32 cellular contexts compared by ENCODE assay signal in genomic region chr7:11272352-11272751, GRCh38.
"Had no signal": no experiment of that assay in that cellular context is flagged by ENCODE, and none has a peak within 500 bp of the region (broad histone marks: within the 10 kb centered on the region; RNA-seq: fewer than 3 reads in every experiment).

No MANE protein-coding gene starts in this region.

- H3K36me3 ChIP-seq: adrenal gland, ascending aorta, brain microvascular endothelial cell, breast epithelium, cardiac muscle cell had no signal

- ATAC-seq: activated naive CD4-positive, alpha-beta T cell treated with anti-CD3 and anti-CD28 coated beads, Interleukin-2, amount 50 U/mL, for 72 hours; activated naive CD8-positive, alpha-beta T cell treated with anti-CD3 and anti-CD28 coated beads, Interleukin-2, amount 50 U/mL, for 24 hours; activated T-cell treated with anti-CD3 and anti-CD28 coated beads, Interleukin-2, amount 50 U/mL, for 4 hours; activated T-cell treated with anti-CD3 and anti-CD28 coated beads, Interleukin-2, amount 50 U/mL, for 72 hours; activated T-helper 17 cell treated with anti-CD3 and anti-CD28 coated beads, Interleukin-2, amount 50 U/mL, for 72 hours; body of pancreas had no signal

- H3K9me3 ChIP-seq: adrenal gland, ascending aorta, body of pancreas, breast epithelium had no signal

- H3K27me3 ChIP-seq: adrenal gland, ascending aorta, body of pancreas, brain microvascular endothelial cell, breast epithelium, cardiac muscle cell had no signal

- H3K4me3 ChIP-seq: adrenal gland, ascending aorta, body of pancreas, breast epithelium, cardiac muscle cell had no signal

- DNase-seq: activated effector memory CD4-positive, alpha-beta T cell treated with anti-CD3 and anti-CD28 coated beads, Interleukin-2, amount 50 U/mL, for 16 hours; activated effector memory CD4-positive, alpha-beta T cell treated with Interleukin-2 at 50 U/mL for 16 hours; activated gamma-delta T cell; activated gamma-delta T cell treated with Interleukin-2 at 50 U/mL for 16 hours; activated naive CD4-positive, alpha-beta T cell; activated naive CD4-positive, alpha-beta T cell treated with anti-CD3 and anti-CD28 coated beads for 36 hours; activated naive CD4-positive, alpha-beta T cell treated with anti-CD3 and anti-CD28 coated beads, Interleukin-2, amount 10 ng/mL, durations not matched to agents 7 days and 5 days; activated naive CD4-positive, alpha-beta T cell treated with anti-CD3 and anti-CD28 coated beads, Interleukin-2, amount 50 U/mL, for 16 hours; activated naive CD4-positive, alpha-beta T cell treated with Interleukin-2 at 50 U/mL for 16 hours; activated naive CD8-positive, alpha-beta T cell treated with anti-CD3 and anti-CD28 coated beads for 36 hours; activated naive CD8-positive, alpha-beta T cell treated with anti-CD3 and anti-CD28 coated beads, Interleukin-2, amount 10 ng/mL, durations not matched to agents 7 days and 5 days; activated naive CD8-positive, alpha-beta T cell treated with anti-CD3 and anti-CD28 coated beads, Interleukin-2, amount 50 U/mL, for 24 hours; activated T-cell treated with anti-CD3 and anti-CD28 coated beads, Interleukin-2, amount 50 U/mL, for 1 hour; activated T-cell treated with anti-CD3 and anti-CD28 coated beads, Interleukin-2, amount 50 U/mL, for 24 hours; activated T-cell treated with anti-CD3 and anti-CD28 coated beads, Interleukin-2, amount 50 U/mL, for 4 hours; activated T-cell treated with anti-CD3 and anti-CD28 coated beads, Interleukin-2, amount 50 U/mL, for 48 hours; activated T-cell treated with anti-CD3 and anti-CD28 coated beads, Interleukin-2, amount 50 U/mL, for 72 hours; adrenal gland; amniotic stem cell; amygdala; anterior cingulate cortex; aorta; body of pancreas; brain microvascular endothelial cell; caudate nucleus; central memory CD4-positive, alpha-beta T cell; cerebellar nuclear complex had no signal

- H3K27ac ChIP-seq: adrenal gland, ascending aorta, body of pancreas, brain microvascular endothelial cell, breast epithelium, cardiac muscle cell had no signal

- H3K4me1 ChIP-seq: adrenal gland, ascending aorta, body of pancreas, breast epithelium had no signal
